In the genomic region with DNA sequence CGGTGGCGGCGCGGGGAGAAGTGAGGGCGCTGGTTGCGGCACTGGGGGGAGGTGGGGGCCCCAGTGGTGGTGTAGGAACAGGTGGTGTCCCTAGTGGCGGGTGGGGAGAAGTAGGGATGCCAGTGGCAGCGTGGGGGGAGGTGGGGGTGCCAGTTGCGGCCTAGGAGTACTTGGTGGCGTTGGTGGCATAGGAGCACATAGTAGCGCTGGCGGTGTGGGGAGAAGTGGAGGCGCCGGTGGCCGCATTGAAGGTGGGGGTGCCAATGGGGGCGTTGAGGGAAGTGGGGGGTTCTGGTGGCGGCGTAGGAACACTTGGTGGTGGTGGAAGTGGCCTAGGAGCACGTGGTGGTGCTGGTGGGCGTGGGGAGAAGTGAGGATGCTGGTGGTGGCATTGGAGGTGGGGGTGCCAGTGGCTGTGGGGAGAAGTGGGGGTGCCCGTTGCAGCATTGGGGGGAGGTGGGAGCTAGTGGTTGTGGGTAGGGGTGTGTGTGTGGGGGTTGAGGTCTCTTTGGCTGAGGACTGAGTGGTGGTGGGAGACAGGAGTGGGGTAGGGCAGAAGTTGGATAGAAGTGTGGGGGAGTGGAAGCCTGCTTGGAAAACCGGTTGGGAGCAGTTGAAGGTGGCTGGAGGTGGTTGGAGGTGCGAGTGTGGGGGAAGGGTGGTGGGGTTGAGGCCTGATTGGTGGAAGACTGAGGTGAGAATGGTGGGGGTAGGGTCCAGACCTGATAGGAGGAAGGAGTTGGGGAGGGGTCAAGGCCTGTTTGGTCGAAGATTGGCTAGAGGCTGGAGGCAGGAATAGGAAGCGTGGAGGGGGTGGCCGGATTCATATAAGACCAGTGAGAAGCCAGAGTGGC, we compare ENCODE assay signal across 25 cellular contexts. TPM values are rescaled to one million over a fixed set of nuclear protein-coding genes. Genes with fewer than 3 reads are reported as not detected.
DNase-seq lines count a peak whose midpoint lies in the region; ATAC-seq and FAIRE-seq lines count a peak whose summit lies in the region.
"Had no signal": no experiment of that assay in that cellular context is flagged by ENCODE, and none has a peak within 500 bp of the region (broad histone marks: within the 10 kb centered on the region; RNA-seq: fewer than 3 reads in every experiment).

No MANE protein-coding gene starts in this region.

- H3K27me3 ChIP-seq in NT2/D1 (ENCODE audit: insufficient read depth, insufficient read length): no peaks in the 10 kb centered on the region
- H3K27me3 ChIP-seq: colonic mucosa had no signal

- no peaks in the 10 kb centered on the region for H3K27me3 Mint-ChIP-seq in activated naive CD4-positive, alpha-beta T cell treated with anti-CD3 and anti-CD28 coated beads, Interleukin-2, amount 50 U/mL, for 24 hours
- H3K27me3 Mint-ChIP-seq in stimulated activated naive CD8-positive, alpha-beta T cell treated with anti-CD3 and anti-CD28 coated beads, Interleukin-15, amount 100 ng/mL, for 72 hours: no peaks in the 10 kb centered on the region
- H3K27me3 Mint-ChIP-seq: CD4-positive, alpha-beta T cell; stimulated activated memory B cell treated with anti-CD40 and anti-IgM and Interleukin-4, amounts not matched to agents 10 μg/mL and 1 μg/mL and 100 μg/mL, for 72 hours; type B pancreatic cell had no signal

- peaks cover 6% of the 10 kb centered on the region for H3K36me3 Mint-ChIP-seq in activated naive CD4-positive, alpha-beta T cell treated with anti-CD3 and anti-CD28 coated beads, Interleukin-2, amount 50 U/mL, for 24 hours

- no peak overlapping the region for H3K4me3 Mint-ChIP-seq in activated naive CD4-positive, alpha-beta T cell treated with anti-CD3 and anti-CD28 coated beads, Interleukin-2, amount 50 U/mL, for 24 hours
- H3K4me3 Mint-ChIP-seq in stimulated activated naive CD8-positive, alpha-beta T cell treated with anti-CD3 and anti-CD28 coated beads, Interleukin-15, amount 100 ng/mL, for 72 hours: peak overlapping the region in 1 of 2 donors; percentile 46
- H3K4me3 Mint-ChIP-seq: CD4-positive, alpha-beta T cell; stimulated activated memory B cell treated with anti-CD40 and anti-IgM and Interleukin-4, amounts not matched to agents 10 μg/mL and 1 μg/mL and 100 μg/mL, for 72 hours; type B pancreatic cell had no signal

- no peak for FAIRE-seq in frontal cortex (lab: Jason Lieb, UNC)
- FAIRE-seq: endothelial cell of umbilical vein had no signal

- ATAC-seq in esophagus mucosa: peak; percentile 28
- ATAC-seq in stimulated activated naive CD8-positive, alpha-beta T cell treated with anti-CD3 and anti-CD28 coated beads, Interleukin-15, amount 100 ng/mL, for 72 hours: peak; percentile 57
- ATAC-seq in HG03520 (IDR thresholded peaks at IDR 0.05; ENCODE audit: unreplicated experiment): no peak
- ATAC-seq: mucosa of descending colon; stimulated activated memory B cell treated with anti-CD40 and anti-IgM and Interleukin-4, amounts not matched to agents 10 μg/mL and 1 μg/mL and 100 μg/mL, for 72 hours had no signal

- peaks cover 7% of the 10 kb centered on the region for H3K4me1 Mint-ChIP-seq in activated naive CD4-positive, alpha-beta T cell treated with anti-CD3 and anti-CD28 coated beads, Interleukin-2, amount 50 U/mL, for 24 hours
- peaks cover 43% of the 10 kb centered on the region for H3K4me1 Mint-ChIP-seq in stimulated activated naive CD8-positive, alpha-beta T cell treated with anti-CD3 and anti-CD28 coated beads, Interleukin-15, amount 100 ng/mL, for 72 hours
- H3K4me1 Mint-ChIP-seq: stimulated activated memory B cell treated with anti-CD40 and anti-IgM and Interleukin-4, amounts not matched to agents 10 μg/mL and 1 μg/mL and 100 μg/mL, for 72 hours had no signal

- peak overlapping the region; percentile 30 for H3K27ac Mint-ChIP-seq in activated naive CD4-positive, alpha-beta T cell treated with anti-CD3 and anti-CD28 coated beads, Interleukin-2, amount 50 U/mL, for 24 hours
- peak overlapping the region; percentile 84 to 96 for H3K27ac Mint-ChIP-seq in stimulated activated naive CD8-positive, alpha-beta T cell treated with anti-CD3 and anti-CD28 coated beads, Interleukin-15, amount 100 ng/mL, for 72 hours
- H3K27ac Mint-ChIP-seq: stimulated activated memory B cell treated with anti-CD40 and anti-IgM and Interleukin-4, amounts not matched to agents 10 μg/mL and 1 μg/mL and 100 μg/mL, for 72 hours; type B pancreatic cell had no signal

- no peaks in the 10 kb centered on the region for H3K9me3 Mint-ChIP-seq in activated naive CD4-positive, alpha-beta T cell treated with anti-CD3 and anti-CD28 coated beads, Interleukin-2, amount 50 U/mL, for 24 hours
- no peaks in the 10 kb centered on the region for H3K9me3 Mint-ChIP-seq in stimulated activated naive CD8-positive, alpha-beta T cell treated with anti-CD3 and anti-CD28 coated beads, Interleukin-15, amount 100 ng/mL, for 72 hours
- H3K9me3 Mint-ChIP-seq: CD4-positive, alpha-beta T cell; stimulated activated memory B cell treated with anti-CD40 and anti-IgM and Interleukin-4, amounts not matched to agents 10 μg/mL and 1 μg/mL and 100 μg/mL, for 72 hours; type B pancreatic cell had no signal

- no peak overlapping the region for H3K9ac ChIP-seq in NT2/D1 (ENCODE audit: insufficient read length, low read depth)
- H3K9ac ChIP-seq: GM23248 had no signal

- no peak for DNase-seq in activated naive CD4-positive, alpha-beta T cell treated with Interleukin-2 at 50 U/mL for 16 hours
- peak; percentile 23 for DNase-seq in NT2/D1 (ENCODE audit: low read depth, low spot score)
- no peak for DNase-seq in stimulated activated naive CD8-positive, alpha-beta T cell treated with anti-CD3 and anti-CD28 coated beads, Interleukin-15, amount 100 ng/mL, for 72 hours
- no peak for DNase-seq in ecto neural progenitor cell (ENCODE audit: low spot score)
- DNase-seq in frontal cortex (ENCODE audit: low spot score in 2 of 2): no peak
- DNase-seq: activated CD8-positive, alpha-beta memory T cell treated with anti-CD3 and anti-CD28 coated beads for 24 hours; activated naive CD4-positive, alpha-beta T cell; CD4-positive, alpha-beta T cell; colonic mucosa; DMS79 treated with DMSO at 0.1 percent for 48 hours; foreskin fibroblast; GM23248; left cardiac atrium; mucosa of descending colon; MV-4-11; NCI-H187 treated with DMSO at 0.1 percent for 48 hours; NCI-H446; NK-92 treated with Interleukin-12 subunit alpha and Interleukin-12 subunit beta, amount 100 ng/mL, for 24 hours had no signal

- H3K36me3 ChIP-seq in NT2/D1 (ENCODE audit: insufficient read depth, insufficient read length, low read length): peaks cover 38% of the 10 kb centered on the region
- H3K36me3 ChIP-seq: colonic mucosa had no signal

- no peaks in the 10 kb centered on the region for H3K9me3 ChIP-seq in NT2/D1 (ENCODE audit: insufficient read depth, low read length)
- H3K9me3 ChIP-seq: colonic mucosa, mucosa of descending colon had no signal

- no peaks in the 10 kb centered on the region for H3K4me1 ChIP-seq in NT2/D1 (ENCODE audit: insufficient read depth, insufficient read length)
- H3K4me1 ChIP-seq: colonic mucosa had no signal

- no peak overlapping the region for H3K4me3 ChIP-seq in NT2/D1 (ENCODE audit: insufficient read length, low read depth)
- H3K4me3 ChIP-seq: colonic mucosa, GM23248, mucosa of descending colon had no signal

RNA-seq across cellular contexts. Expression of gene GCNA, which starts 1.1 kb away (rescaled TPM):
- total RNA-seq in esophagus mucosa: 0.68 TPM
- total RNA-seq in frontal cortex: 2.0 TPM

RNA-seq across cellular contexts. Expression of gene CXCR3, which starts 38.9 kb away (rescaled TPM):
- total RNA-seq in esophagus mucosa (not detected), frontal cortex (not detected)
- total RNA-seq: endothelial cell of umbilical vein, GM23248, RPMI7951 had no signal

RNA-seq across cellular contexts. Expression of gene OGT, which starts 46.5 kb away (rescaled TPM):
- 61.7 TPM for total RNA-seq in esophagus mucosa
- total RNA-seq in frontal cortex: 230 TPM
